1 cellular context compared by ENCODE assay signal in genomic region chr19:17605761-17606745, GRCh38.
TF ChIP-seq lines count a peak whose summit lies in the region.

No MANE protein-coding gene starts in this region.

TF ChIP-seq in HepG2, 621 proteins besides CTCF, POLR2A, EP300 and RAD21 (continued from another document and continues in another):
- TF ChIP-seq HNF1B (CRISPR knock-in tag; IDR thresholded peaks at IDR 0.05) = no peak
- peak; percentile 96 for TF ChIP-seq MXD4 (CRISPR knock-in tag; IDR thresholded peaks at IDR 0.05)
- TF ChIP-seq SNAPC4 (CRISPR knock-in tag; IDR thresholded peaks at IDR 0.05) = no peak
- TF ChIP-seq GLMP (CRISPR knock-in tag; IDR thresholded peaks at IDR 0.05; ENCODE audit: borderline replicate concordance) = peak; percentile 90; the same call in 1 of the 2 replicates
- TF ChIP-seq MXD3 (CRISPR knock-in tag; IDR thresholded peaks at IDR 0.05) = peak; percentile 100
- peak; percentile 36 for TF ChIP-seq CEBPG (CRISPR knock-in tag; IDR thresholded peaks at IDR 0.05)
- peak; percentile 99 for TF ChIP-seq ZGPAT (CRISPR knock-in tag; IDR thresholded peaks at IDR 0.05)
- peak; percentile 93 for TF ChIP-seq ZNF441 (CRISPR knock-in tag; IDR thresholded peaks at IDR 0.05; ENCODE audit: borderline replicate concordance)
- peak; percentile 90 for TF ChIP-seq RBFOX2 (IDR thresholded peaks at IDR 0.05; ENCODE audit: low read depth, low read length)
- TF ChIP-seq ZNF687 (CRISPR knock-in tag; IDR thresholded peaks at IDR 0.05) = peak; percentile 100
- TF ChIP-seq ZNF121 (CRISPR knock-in tag; IDR thresholded peaks at IDR 0.05) = peak; percentile 86; the same call in 1 of the 2 replicates
- TF ChIP-seq ZNF7 (CRISPR knock-in tag; IDR thresholded peaks at IDR 0.05) = 0 out of 2 replicates have a peak, but pooled peaks have one; percentile 46
- peak; percentile 98 for TF ChIP-seq CREB3 (CRISPR knock-in tag; IDR thresholded peaks at IDR 0.05)
- TF ChIP-seq HNRNPUL1 (IDR thresholded peaks at IDR 0.05; ENCODE audit: low read depth, low read length) = no peak
- peak; percentile 68 for TF ChIP-seq HNRNPK (IDR thresholded peaks at IDR 0.05; ENCODE audit: low read depth, low read length, poor library complexity, severe bottlenecking)
- TF ChIP-seq ZNF746 (CRISPR knock-in tag; IDR thresholded peaks at IDR 0.05) = peak; percentile 61; the same call in 1 of the 2 replicates
- no peak for TF ChIP-seq SOX13 (IDR thresholded peaks at IDR 0.05)
- TF ChIP-seq SOX13 (CRISPR knock-in tag; conservative IDR thresholded peaks at IDR 0.05 in 1 of 2, IDR thresholded peaks at IDR 0.05 in 1 of 2) = peak in 1 of 2 experiments; percentile 56; a peak in 2 of 4 replicates
- TF ChIP-seq PTBP1 (IDR thresholded peaks at IDR 0.05; ENCODE audit: low read depth, low read length, poor library complexity, severe bottlenecking) = no peak
- TF ChIP-seq ZNF282 (IDR thresholded peaks at IDR 0.05; ENCODE audit: partially characterized antibody) = no peak
- peak; percentile 90 for TF ChIP-seq ZNF574 (CRISPR knock-in tag; IDR thresholded peaks at IDR 0.05)
- TF ChIP-seq XBP1 (CRISPR knock-in tag; IDR thresholded peaks at IDR 0.05) = peak; percentile 79; the same call in 1 of the 2 replicates
- TF ChIP-seq NCOA1 (CRISPR knock-in tag; IDR thresholded peaks at IDR 0.05) = peak; percentile 96
- TF ChIP-seq ZNF710 (CRISPR knock-in tag; IDR thresholded peaks at IDR 0.05; ENCODE audit: borderline replicate concordance) = peak; percentile 71; the same call in 1 of the 2 replicates
- TF ChIP-seq FIP1L1 (IDR thresholded peaks at IDR 0.05; ENCODE audit: borderline replicate concordance, insufficient read depth, low read depth, low read length) = no peak
- no peak for TF ChIP-seq ZNF660 (CRISPR knock-in tag; IDR thresholded peaks at IDR 0.05; ENCODE audit: borderline replicate concordance, low read depth)
- no peak for TF ChIP-seq TBL1XR1 (IDR thresholded peaks at IDR 0.05; ENCODE audit: borderline replicate concordance, low read length, partially characterized antibody)
- no peak for TF ChIP-seq SNAI1 (CRISPR knock-in tag; IDR thresholded peaks at IDR 0.05; ENCODE audit: borderline replicate concordance)
- TF ChIP-seq ZNF552 (CRISPR knock-in tag; IDR thresholded peaks at IDR 0.05; ENCODE audit: borderline replicate concordance) = peak; percentile 98; the same call in 1 of the 2 replicates
- no peak for TF ChIP-seq ARNT (IDR thresholded peaks at IDR 0.05)
- no peak for TF ChIP-seq SUZ12 (IDR thresholded peaks at IDR 0.05; ENCODE audit: low read depth, low read length)
- TF ChIP-seq TGIF2 (CRISPR knock-in tag; IDR thresholded peaks at IDR 0.05) = peak; percentile 67; the same call in 1 of the 2 replicates
- no peak for TF ChIP-seq ZBTB1 (CRISPR knock-in tag; IDR thresholded peaks at IDR 0.05; ENCODE audit: borderline replicate concordance)
- peak; percentile 99 for TF ChIP-seq THAP8 (CRISPR knock-in tag; IDR thresholded peaks at IDR 0.05; ENCODE audit: borderline replicate concordance)
- no peak for TF ChIP-seq SYNCRIP (IDR thresholded peaks at IDR 0.05; ENCODE audit: insufficient read depth, low read depth, low read length)
- TF ChIP-seq SMC3 (IDR thresholded peaks at IDR 0.05; ENCODE audit: low read length) = no peak; the same call in 1 of the 2 replicates
- peak; percentile 84 for TF ChIP-seq THAP11 (CRISPR knock-in tag; IDR thresholded peaks at IDR 0.05)
- peak; percentile 98 for TF ChIP-seq HOXD1 (CRISPR knock-in tag; IDR thresholded peaks at IDR 0.05)
- TF ChIP-seq MLLT10 (CRISPR knock-in tag; IDR thresholded peaks at IDR 0.05) = no peak
- TF ChIP-seq MXI1 (IDR thresholded peaks at IDR 0.05; ENCODE audit: borderline replicate concordance, low read depth, low read length) = peak; percentile 50; the same call in 1 of the 3 replicates
- peak; percentile 70 for TF ChIP-seq SOX5 (CRISPR knock-in tag; IDR thresholded peaks at IDR 0.05; ENCODE audit: borderline replicate concordance)
